Comparison of ENCODE assay signal across 30 cellular contexts in the genomic region with DNA sequence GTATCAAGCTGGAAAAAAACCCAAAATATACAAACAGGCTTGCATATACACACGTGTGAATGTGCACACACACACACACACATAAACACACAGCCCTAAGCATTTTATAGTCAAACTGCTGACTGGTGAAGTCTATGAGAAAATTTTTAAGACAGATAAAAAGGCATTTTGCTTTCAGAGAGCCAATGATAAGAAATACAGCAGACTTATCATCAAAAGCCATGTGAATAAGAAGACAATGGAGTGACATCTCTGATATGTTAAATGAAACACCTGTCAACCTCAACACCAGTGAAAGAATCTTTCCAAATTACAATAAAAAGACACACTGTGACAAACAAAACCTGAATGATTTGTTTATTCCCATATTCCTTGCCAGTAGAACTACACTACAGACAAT.
DNase-seq lines count a peak whose midpoint lies in the region; ATAC-seq, FAIRE-seq and TF ChIP-seq lines count a peak whose summit lies in the region.
"Had no signal": no experiment of that assay in that cellular context is flagged by ENCODE, and none has a peak within 500 bp of the region (broad histone marks: within the 10 kb centered on the region; RNA-seq: fewer than 3 reads in every experiment).

No MANE protein-coding gene starts in this region.

- H3K27me3 Mint-ChIP-seq in type B pancreatic cell = no peaks in the 10 kb centered on the region
- H3K27me3 Mint-ChIP-seq: activated CD4-positive, alpha-beta T cell treated with anti-CD3 and anti-CD28 coated beads for 36 hours; activated CD8-positive, alpha-beta T cell treated with anti-CD3 and anti-CD28 coated beads for 36 hours; effector memory CD8-positive, alpha-beta T cell; stimulated activated naive B cell treated with anti-CD40 and anti-IgM and Interleukin-4, amounts not matched to agents 10 μg/mL and 1 μg/mL and 100 μg/mL, for 72 hours had no signal

- no peak overlapping the region for H3K4me2 ChIP-seq in HepG2 (ENCODE audit: low read depth, low read length)

- H2AFZ ChIP-seq in HepG2 (ENCODE audit: low read length) = no peak overlapping the region

- POLR2A ChIA-PET in HepG2 (lab: Yijun Ruan, JAX) = no interaction called here

- no peak overlapping the region for H3K9ac ChIP-seq in HepG2 (ENCODE audit: insufficient read depth, low read depth, low read length)

- H3K4me3 Mint-ChIP-seq in type B pancreatic cell = no peak overlapping the region
- H3K4me3 Mint-ChIP-seq: activated CD4-positive, alpha-beta T cell treated with anti-CD3 and anti-CD28 coated beads for 36 hours; activated CD8-positive, alpha-beta T cell treated with anti-CD3 and anti-CD28 coated beads for 36 hours; activated T-helper 1 cell treated with anti-CD3 and anti-CD28 coated beads, Interleukin-12 subunit alpha, Interleukin-12 subunit beta, Interleukin-2, Interleukin-4 antibody, amounts not matched to agents 30 ng/mL and 10 ng/mL and 1 ng/mL, durations not matched to agents 14 hours and 24 hours and 36 hours; effector memory CD8-positive, alpha-beta T cell; immature natural killer cell; nephron; stimulated activated naive B cell treated with anti-CD40 and anti-IgM and Interleukin-4, amounts not matched to agents 10 μg/mL and 1 μg/mL and 100 μg/mL, for 72 hours; T-helper 2 cell treated with Interferon-gamma antibody and Interleukin-4, amounts not matched to agents 5 μg/mL and 100 μg/mL, for 36 hours had no signal

- no peak overlapping the region for H3K4me3 ChIP-seq in HepG2 (replicated peaks in 1 of 3; ENCODE audit: insufficient read depth in 1 of 3, low read depth in 2 of 3, low read length in 3 of 3)
- H3K4me3 ChIP-seq in right lobe of liver = no peak overlapping the region
- no peak overlapping the region for H3K4me3 ChIP-seq in esophagus muscularis mucosa

- H3K27me3 ChIP-seq in HepG2 (ENCODE audit: control insufficient read depth in 1 of 2, insufficient read depth in 2 of 2, low read length in 2 of 2) = no peaks in the 10 kb centered on the region
- no peaks in the 10 kb centered on the region for H3K27me3 ChIP-seq in right lobe of liver
- H3K27me3 ChIP-seq in esophagus muscularis mucosa = no peaks in the 10 kb centered on the region

- no peaks in the 10 kb centered on the region for H3K79me2 ChIP-seq in HepG2 (ENCODE audit: insufficient read depth, low read length)

- no TSS peak for BruUV-seq in HepG2 (replicated peaks; lab: Mats Ljungman, UMichigan)

- H3K27ac ChIP-seq in HepG2 (ENCODE audit: extremely low read length, insufficient read depth, low read length) = no peak overlapping the region
- no peak overlapping the region for H3K27ac ChIP-seq in right lobe of liver
- H3K27ac ChIP-seq in esophagus muscularis mucosa (replicated peaks in 1 of 4) = no peak overlapping the region
- H3K27ac ChIP-seq: 22Rv1, C4-2B had no signal

- H3K36me3 ChIP-seq in HepG2 (replicated peaks in 1 of 2; ENCODE audit: control insufficient read depth in 1 of 2, insufficient read depth in 2 of 2, low read length in 2 of 2) = no peaks in the 10 kb centered on the region
- H3K36me3 ChIP-seq in right lobe of liver = no peaks in the 10 kb centered on the region
- H3K36me3 ChIP-seq in esophagus muscularis mucosa = no peaks in the 10 kb centered on the region

- no peak for FAIRE-seq in HepG2 (lab: Jason Lieb, UNC)
- FAIRE-seq: GM19239, urothelium cell line had no signal

- TF ChIP-seq EP300 in HepG2 (IDR thresholded peaks at IDR 0.05; ENCODE audit: low read depth in 2 of 2, low read length in 2 of 2) (no peak), HepG2 (CRISPR knock-in tag; IDR thresholded peaks at IDR 0.05; ENCODE audit: borderline replicate concordance) (no peak), esophagus muscularis mucosa (IDR thresholded peaks at IDR 0.05) (no peak)

- no peaks in the 10 kb centered on the region for H3K36me3 Mint-ChIP-seq in type B pancreatic cell
- H3K36me3 Mint-ChIP-seq: immature natural killer cell; stimulated activated naive B cell treated with anti-CD40 and anti-IgM and Interleukin-4, amounts not matched to agents 10 μg/mL and 1 μg/mL and 100 μg/mL, for 72 hours had no signal

- in situ Hi-C loops in HepG2 (cut with HindIII; ENCODE audit: extremely low pct_ligation_motif_present, low pct_unique_long_range_greater_than_20kb) = no loop called here

- no peaks in the 10 kb centered on the region for H3K4me1 Mint-ChIP-seq in type B pancreatic cell (ENCODE audit: unreplicated experiment)
- H3K4me1 Mint-ChIP-seq: activated CD4-positive, alpha-beta T cell treated with anti-CD3 and anti-CD28 coated beads for 36 hours; immature natural killer cell; nephron; stimulated activated naive B cell treated with anti-CD40 and anti-IgM and Interleukin-4, amounts not matched to agents 10 μg/mL and 1 μg/mL and 100 μg/mL, for 72 hours had no signal

- CTCF ChIA-PET in HepG2 (lab: Yijun Ruan, JAX; ENCODE audit: low intra/inter-chr PET ratio, low total read pairs) = no interaction called here

- TF ChIP-seq POLR2A in HepG2 (IDR thresholded peaks at IDR 0.05; ENCODE audit: insufficient read depth in 1 of 2, low read depth in 2 of 2, low read length in 2 of 2) = no peak
- no peak for TF ChIP-seq POLR2A in right lobe of liver (IDR thresholded peaks at IDR 0.05)
- no peak for TF ChIP-seq POLR2A in esophagus muscularis mucosa (IDR thresholded peaks at IDR 0.05; ENCODE audit: low read depth)

- DNase-seq in DMS79 treated with DMSO at 0.1 percent for 48 hours (lab: John Stamatoyannopoulos, UW) (peak; percentile 8), DMS79 (lab: John Stamatoyannopoulos, UW) (no peak), HepG2 (ENCODE audit: low spot score) (no peak), right lobe of liver (no peak), NCI-H748 (lab: John Stamatoyannopoulos, UW; ENCODE audit: unreplicated experiment) (peak; percentile 61), myocyte (ENCODE audit: low read depth) (peak; percentile 9), type B pancreatic cell (ENCODE audit: extremely low spot score, unreplicated experiment) (no peak), esophagus muscularis mucosa (ENCODE audit: extremely low spot score) (no peak)
- DNase-seq: activated CD4-positive, alpha-beta T cell treated with anti-CD3 and anti-CD28 coated beads for 36 hours; activated CD8-positive, alpha-beta memory T cell treated with anti-CD3 and anti-CD28 coated beads, Interleukin-2, amount 50 U/mL, for 48 hours; activated CD8-positive, alpha-beta T cell treated with anti-CD3 and anti-CD28 coated beads for 36 hours; activated naive CD4-positive, alpha-beta T cell treated with Interleukin-2 at 50 U/mL for 16 hours; Caco-2; central memory CD4-positive, alpha-beta T cell; effector memory CD8-positive, alpha-beta T cell; EL; erythroblast; immature natural killer cell; KG1; left cardiac atrium; NCI-H187 treated with DMSO at 0.1 percent for 48 hours; NCI-H446; stimulated activated naive B cell treated with anti-CD40 and anti-IgM and Interleukin-4, amounts not matched to agents 10 μg/mL and 1 μg/mL and 100 μg/mL, for 72 hours had no signal

- intact Hi-C loops in HepG2 (cut with micrococcal nuclease; ENCODE audit: unreplicated experiment) (no loop called here), right lobe of liver (cut with DNase I) (no loop called here), esophagus muscularis mucosa (cut with DNase I) (no loop called here)

- ATAC-seq in HepG2 = no peak
- no peak for ATAC-seq in right lobe of liver
- ATAC-seq: activated CD4-positive, alpha-beta T cell treated with anti-CD3 and anti-CD28 coated beads for 36 hours; activated CD8-positive, alpha-beta T cell treated with anti-CD3 and anti-CD28 coated beads for 36 hours; effector memory CD8-positive, alpha-beta T cell; left cardiac atrium; stimulated activated naive B cell treated with anti-CD40 and anti-IgM and Interleukin-4, amounts not matched to agents 10 μg/mL and 1 μg/mL and 100 μg/mL, for 72 hours had no signal

- 0% methylated on average over 1 of the region's 1 CpG for WGBS in HepG2 (ENCODE audit: low lambda C conversion rate)
- 24% methylated on average over 1 of the region's 1 CpG for WGBS in right lobe of liver (ENCODE audit: insufficient coverage, low coverage, low lambda C conversion rate, missing lambda C conversion rate)
- WGBS in esophagus muscularis mucosa = 37% methylated on average over 1 of the region's 1 CpG

- H3K9me3 Mint-ChIP-seq in type B pancreatic cell = peaks cover 7% of the 10 kb centered on the region

- H3K4me1 ChIP-seq in HepG2 (ENCODE audit: insufficient read depth, low read length) (no peaks in the 10 kb centered on the region), right lobe of liver (no peaks in the 10 kb centered on the region), esophagus muscularis mucosa (no peaks in the 10 kb centered on the region)
- H3K4me1 ChIP-seq: Caco-2 had no signal

- no peak overlapping the region for H3K27ac Mint-ChIP-seq in type B pancreatic cell
- H3K27ac Mint-ChIP-seq: activated CD4-positive, alpha-beta T cell treated with anti-CD3 and anti-CD28 coated beads for 36 hours; activated CD8-positive, alpha-beta T cell treated with anti-CD3 and anti-CD28 coated beads for 36 hours; activated T-helper 1 cell treated with anti-CD3 and anti-CD28 coated beads, Interleukin-12 subunit alpha, Interleukin-12 subunit beta, Interleukin-2, Interleukin-4 antibody, amounts not matched to agents 30 ng/mL and 10 ng/mL and 1 ng/mL, durations not matched to agents 14 hours and 24 hours and 36 hours; effector memory CD8-positive, alpha-beta T cell; immature natural killer cell; nephron; stimulated activated naive B cell treated with anti-CD40 and anti-IgM and Interleukin-4, amounts not matched to agents 10 μg/mL and 1 μg/mL and 100 μg/mL, for 72 hours; T-helper 2 cell treated with Interferon-gamma antibody and Interleukin-4, amounts not matched to agents 5 μg/mL and 100 μg/mL, for 36 hours had no signal

- TF ChIP-seq CTCF in HepG2 (CRISPR knock-in tag; IDR thresholded peaks at IDR 0.05) (no peak), right lobe of liver (IDR thresholded peaks at IDR 0.05) (no peak), type B pancreatic cell (conservative IDR thresholded peaks at IDR 0.05) (no peak), esophagus muscularis mucosa (IDR thresholded peaks at IDR 0.05) (no peak)

- peaks cover 7% of the 10 kb centered on the region for H3K9me3 ChIP-seq in HepG2 (ENCODE audit: low read length)
- no peaks in the 10 kb centered on the region for H3K9me3 ChIP-seq in right lobe of liver
- H3K9me3 ChIP-seq in esophagus muscularis mucosa = peaks cover 0 to 13% (median 7%) of the 10 kb centered on the region in 4 donors

- no peaks in the 10 kb centered on the region for H4K20me1 ChIP-seq in HepG2 (ENCODE audit: insufficient read depth, low read length)

- no peak for TF ChIP-seq RAD21 in HepG2 (CRISPR knock-in tag; IDR thresholded peaks at IDR 0.05)

TF ChIP-seq in HepG2, 621 proteins besides CTCF, POLR2A, EP300 and RAD21:
- TF ChIP-seq ZNF317 (CRISPR knock-in tag; IDR thresholded peaks at IDR 0.05) = peak; percentile 97
- no peak for TF ChIP-seq ZNF616 (CRISPR knock-in tag; IDR thresholded peaks at IDR 0.05; ENCODE audit: low read depth)

Comparison
In these comparisons a context has a peak if more than half of its experiments do, and no peak if none do; other contexts are left out.
1. DNase-seq: peak in DMS79 treated with DMSO at 0.1 percent for 48 hours (single experiment), NCI-H748 (single experiment) and myocyte (single experiment); none in DMS79 (single experiment), HepG2 (single experiment), right lobe of liver (0 of 3), type B pancreatic cell (single experiment) and esophagus muscularis mucosa (single experiment).